26 cellular contexts compared by ENCODE assay signal in the genomic region with DNA sequence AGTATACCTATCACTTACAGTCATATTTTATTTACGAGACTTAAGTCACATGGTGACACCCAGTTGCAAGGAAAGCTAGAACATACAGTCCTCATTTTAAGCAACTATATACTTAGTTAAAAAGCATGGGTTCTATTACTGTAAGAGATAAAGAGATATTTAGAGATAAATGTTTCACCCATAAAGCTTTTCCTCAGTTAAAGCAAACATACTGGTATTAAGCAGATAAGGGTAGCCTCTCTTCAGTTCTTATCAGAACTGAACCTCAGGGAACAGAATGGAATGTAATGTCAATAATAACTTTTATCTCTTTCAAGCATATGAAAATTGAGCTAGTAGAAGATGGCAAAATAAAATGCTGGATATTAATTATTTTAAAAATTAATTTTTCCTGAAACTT.
"Had no signal": no experiment of that assay in that cellular context is flagged by ENCODE, and none has a peak within 500 bp of the region (broad histone marks: within the 10 kb centered on the region; RNA-seq: fewer than 3 reads in every experiment).

No MANE protein-coding gene starts in this region.

- DNase-seq: dorsolateral prefrontal cortex; effector CD4-positive, alpha-beta T cell; foreskin keratinocyte; heart left ventricle; hippocampal formation; left cardiac atrium; left lung; mesenchymal stem cell; midbrain; naive thymus-derived CD4-positive, alpha-beta T cell; right lobe of liver; small intestine; stimulated activated CD4-positive, alpha-beta T cell treated with anti-CD3 and anti-CD28 coated beads, Interleukin-12 subunit alpha, Interleukin-12 subunit beta, amount 100 ng/mL, for 4 hours; stimulated activated CD4-positive, alpha-beta T cell treated with anti-CD3 and anti-CD28 coated beads, Interleukin-1b, Interleukin-23, amount 100 ng/mL, for 48 hours; stimulated activated CD4-positive, alpha-beta T cell treated with anti-CD3 and anti-CD28 coated beads, Interleukin-4, amount 100 ng/mL, for 1 hour; stimulated activated CD8-positive, alpha-beta memory T cell treated with anti-CD3 and anti-CD28 coated beads, Interleukin-4, amount 100 ng/mL, for 48 hours; stimulated activated naive CD4-positive, alpha-beta T cell; stimulated activated naive CD8-positive, alpha-beta T cell treated with anti-CD3 and anti-CD28 coated beads, Interleukin-15, amount 100 ng/mL, for 72 hours; transverse colon; upper lobe of right lung had no signal

- H3K27me3 ChIP-seq: dorsolateral prefrontal cortex, foreskin keratinocyte, gastroesophageal sphincter, heart left ventricle, left lung, neural progenitor cell, right lobe of liver, suprapubic skin, transverse colon, upper lobe of right lung, vagina had no signal

- H3K9me3 ChIP-seq: gastroesophageal sphincter, heart left ventricle, left lung, right lobe of liver, suprapubic skin, transverse colon, upper lobe of right lung, vagina had no signal

- H3K9ac ChIP-seq: neural progenitor cell, parathyroid adenoma had no signal

- H3K79me2 ChIP-seq: parathyroid adenoma had no signal

- H3K27ac ChIP-seq: dorsolateral prefrontal cortex, foreskin keratinocyte, gastroesophageal sphincter, heart left ventricle, left lung, neural progenitor cell, parathyroid adenoma, right lobe of liver, suprapubic skin, transverse colon, upper lobe of right lung, vagina had no signal

- H2AFZ ChIP-seq: parathyroid adenoma had no signal

- H3K36me3 ChIP-seq: gastroesophageal sphincter, heart left ventricle, left lung, neural progenitor cell, right lobe of liver, suprapubic skin, transverse colon, upper lobe of right lung, vagina had no signal

- H3K4me2 ChIP-seq: neural progenitor cell had no signal

- ATAC-seq: esophagus mucosa; foreskin keratinocyte; gastroesophageal sphincter; heart left ventricle; left cardiac atrium; left lung; naive thymus-derived CD4-positive, alpha-beta T cell; right lobe of liver; stimulated activated naive CD8-positive, alpha-beta T cell treated with anti-CD3 and anti-CD28 coated beads, Interleukin-15, amount 100 ng/mL, for 72 hours; upper lobe of right lung had no signal

- H3K4me1 ChIP-seq: gastroesophageal sphincter, left lung, neural progenitor cell, parathyroid adenoma, right lobe of liver, suprapubic skin, transverse colon, upper lobe of right lung, vagina had no signal

- H3K4me3 ChIP-seq: dorsolateral prefrontal cortex, gastroesophageal sphincter, heart left ventricle, left lung, neural progenitor cell, right lobe of liver, suprapubic skin, transverse colon, upper lobe of right lung, vagina had no signal
